Comparison of ENCODE assay signal across 23 cellular contexts in genomic region chr3:112855883-112856282, GRCh38. TPM values are rescaled to one million over a fixed set of nuclear protein-coding genes. Genes with fewer than 3 reads are reported as not detected.
"Had no signal": no experiment of that assay in that cellular context is flagged by ENCODE, and none has a peak within 500 bp of the region (broad histone marks: within the 10 kb centered on the region; RNA-seq: fewer than 3 reads in every experiment).

No MANE protein-coding gene starts in this region.

- H3K4me2 ChIP-seq: hepatocyte had no signal

- H3K9me3 ChIP-seq: suprapubic skin, thyroid gland had no signal

- H3K27ac ChIP-seq: hepatocyte, right atrium auricular region, suprapubic skin, thyroid gland had no signal

- H3K4me1 ChIP-seq: right atrium auricular region, suprapubic skin, thyroid gland had no signal

- DNase-seq: dermis blood vessel endothelial cell; endodermal cell; foreskin melanocyte; head of caudate nucleus; mammary epithelial cell; stimulated activated CD4-positive, alpha-beta T cell treated with anti-CD3 and anti-CD28 coated beads, Interleukin-12 subunit alpha, Interleukin-12 subunit beta, amount 100 ng/mL, for 4 hours; stimulated activated CD4-positive, alpha-beta T cell treated with anti-CD3 and anti-CD28 coated beads, Interleukin-2, amount 100 ng/mL, for 48 hours; stimulated activated naive CD8-positive, alpha-beta T cell treated with anti-CD3 and anti-CD28 coated beads, Interleukin-15, Interleukin-2, amounts not matched to agents 100 U/mL and 50 U/mL, for 24 hours; thyroid gland had no signal

- H2AFZ ChIP-seq: hepatocyte had no signal

- ATAC-seq: stimulated activated naive CD8-positive, alpha-beta T cell treated with anti-CD3 and anti-CD28 coated beads, Interleukin-15, Interleukin-2, amounts not matched to agents 100 U/mL and 50 U/mL, for 24 hours had no signal

- H3K79me2 ChIP-seq: hepatocyte had no signal

- H3K27ac Mint-ChIP-seq: endodermal cell, type B pancreatic cell had no signal

- H3K36me3 ChIP-seq: right atrium auricular region, suprapubic skin, thyroid gland had no signal

- H3K4me1 Mint-ChIP-seq: endodermal cell, neural crest cell had no signal

- H3K4me3 Mint-ChIP-seq: endodermal cell, neural crest cell, type B pancreatic cell had no signal

- H3K27me3 ChIP-seq: hepatocyte, right atrium auricular region, suprapubic skin, thyroid gland had no signal

- H3K36me3 Mint-ChIP-seq: type B pancreatic cell had no signal

- H3K4me3 ChIP-seq: hepatocyte, right atrium auricular region, suprapubic skin, thyroid gland had no signal

RNA-seq across cellular contexts. Expression of gene CD200R1L, which starts 9.2 kb away (rescaled TPM):
- total RNA-seq: dermis blood vessel endothelial cell; endodermal cell; hepatocyte; kidney epithelial cell; liver; mammary epithelial cell; mesenteric fat pad; mononuclear cell; naive thymus-derived CD4-positive, alpha-beta T cell; neural crest cell; osteocyte; posterior vena cava; right atrium auricular region; suprapubic skin; thyroid gland had no signal
- polyA plus RNA-seq: esophagus; hepatocyte; liver; mammary epithelial cell; naive thymus-derived CD4-positive, alpha-beta T cell; small intestine had no signal
